ENCODE assay signal across 1 cellular context in genomic region chr1:89274431-89274857, GRCh38.
TF ChIP-seq lines count a peak whose summit lies in the region.

No MANE protein-coding gene starts in this region.

TF ChIP-seq in liver, 16 proteins besides CTCF, POLR2A, EP300 and RAD21 (continued from another document):
- TF ChIP-seq REST (IDR thresholded peaks at IDR 0.05) (peak; percentile 19), YY1 (IDR thresholded peaks at IDR 0.05) (peak; percentile 55), RXRA (IDR thresholded peaks at IDR 0.05) (peak in 1 of 2 donors; percentile 42), TAF1 (conservative IDR thresholded peaks at IDR 0.05) (no peak), NR2F2 (IDR thresholded peaks at IDR 0.05) (no peak), GABPA (IDR thresholded peaks at IDR 0.05 in 1 of 2, conservative IDR thresholded peaks at IDR 0.05 in 1 of 2) (no peak)
